ENCODE assay signal across 26 cellular contexts in genomic region chr1:114189398-114189797, GRCh38. TPM values are rescaled to one million over a fixed set of nuclear protein-coding genes. Genes with fewer than 3 reads are reported as not detected.
"Had no signal": no experiment of that assay in that cellular context is flagged by ENCODE, and none has a peak within 500 bp of the region (broad histone marks: within the 10 kb centered on the region; RNA-seq: fewer than 3 reads in every experiment).

No MANE protein-coding gene starts in this region.

- H3K9ac ChIP-seq: neural progenitor cell, parathyroid adenoma had no signal

- H3K9me3 ChIP-seq: ovary, psoas muscle, right lobe of liver, sigmoid colon, suprapubic skin, testis, tibial artery, transverse colon, upper lobe of right lung, uterus had no signal

- H3K27me3 ChIP-seq: neural progenitor cell, ovary, right lobe of liver, suprapubic skin, testis, transverse colon, upper lobe of right lung, uterus had no signal

- H3K79me2 ChIP-seq: parathyroid adenoma had no signal

- H3K4me1 ChIP-seq: neural progenitor cell, parathyroid adenoma, psoas muscle, right lobe of liver, sigmoid colon, stomach, suprapubic skin, testis, tibial artery, transverse colon, upper lobe of right lung, uterus had no signal

- H2AFZ ChIP-seq: neural progenitor cell, parathyroid adenoma had no signal

- H3K27ac ChIP-seq: neural progenitor cell, ovary, parathyroid adenoma, psoas muscle, right lobe of liver, sigmoid colon, stomach, suprapubic skin, testis, tibial artery, transverse colon, upper lobe of right lung, uterus had no signal

- FAIRE-seq: small intestine had no signal

- H3K4me3 ChIP-seq: neural progenitor cell, ovary, psoas muscle, right lobe of liver, sigmoid colon, stomach, suprapubic skin, testis, tibial artery, transverse colon, upper lobe of right lung, uterus had no signal

- DNase-seq: natural killer cell; occipital lobe; ovary; posterior cingulate gyrus; psoas muscle; right cardiac atrium; right lobe of liver; sigmoid colon; small intestine; stimulated activated CD4-positive, alpha-beta T cell treated with anti-CD3 and anti-CD28 coated beads, Interleukin-15, amount 100 ng/mL, for 24 hours; stimulated activated CD4-positive, alpha-beta T cell treated with anti-CD3 and anti-CD28 coated beads, Interleukin-2, amount 100 ng/mL, for 24 hours; stimulated activated CD4-positive, alpha-beta T cell treated with anti-CD3 and anti-CD28 coated beads, Interleukin-2, amount 100 ng/mL, for 48 hours; stimulated activated CD4-positive, alpha-beta T cell treated with anti-CD3 and anti-CD28 coated beads, Interleukin-4, amount 100 ng/mL, for 24 hours; stimulated activated naive B cell treated with anti-CD40 and anti-IgM and Interleukin-4, amounts not matched to agents 10 μg/mL and 1 μg/mL and 100 μg/mL, for 72 hours; stimulated activated naive CD4-positive, alpha-beta T cell treated with Interleukin-2 at 50 U/mL for 16 hours; stomach; testis; tibial artery; transverse colon; upper lobe of right lung; uterus had no signal

- H3K36me3 ChIP-seq: neural progenitor cell, ovary, right lobe of liver, sigmoid colon, stomach, suprapubic skin, tibial artery, transverse colon, upper lobe of right lung, uterus had no signal

- H3K4me2 ChIP-seq: neural progenitor cell had no signal

- ATAC-seq: natural killer cell; psoas muscle; right cardiac atrium; right lobe of liver; stimulated activated effector memory CD8-positive, alpha-beta T cell treated with anti-CD3 and anti-CD28 coated beads, Interleukin-12 subunit alpha, Interleukin-12 subunit beta, amount 100 ng/mL, for 72 hours; stimulated activated naive B cell treated with anti-CD40 and anti-IgM and Interleukin-4, amounts not matched to agents 10 μg/mL and 1 μg/mL and 100 μg/mL, for 72 hours; upper lobe of right lung had no signal

RNA-seq across cellular contexts. Expression of gene SYT6, which starts 35.7 kb away (rescaled TPM):
- total RNA-seq: renal cortical epithelial cell, right cardiac atrium, right lobe of liver, upper lobe of right lung had no signal
- polyA plus RNA-seq: right cardiac atrium had no signal
